ENCODE assay signal across 10 cellular contexts in genomic region chr4:54107951-54108740, GRCh38. TPM values are rescaled to one million over a fixed set of nuclear protein-coding genes. Genes with fewer than 3 reads are reported as not detected.
DNase-seq lines count a peak whose midpoint lies in the region; ATAC-seq, FAIRE-seq and TF ChIP-seq lines count a peak whose summit lies in the region.
"Had no signal": no experiment of that assay in that cellular context is flagged by ENCODE, and none has a peak within 500 bp of the region (broad histone marks: within the 10 kb centered on the region; RNA-seq: fewer than 3 reads in every experiment).

No MANE protein-coding gene starts in this region.

- H3F3A ChIP-seq in neural progenitor cell (ENCODE audit: low read depth), result peaks cover 65% of the 10 kb centered on the region

- DNase-seq in GM06990 (ENCODE audit: extremely low read depth, insufficient read length) (no peak), T-cell (no peak), endothelial cell of umbilical vein (ENCODE audit: low read depth, low spot score) (no peak), neural progenitor cell (ENCODE audit: low spot score) (peak; percentile 75), T-helper 9 cell (no peak), pons (ENCODE audit: low spot score) (no peak)
- DNase-seq: activated CD4-positive, alpha-beta T cell treated with anti-CD3 and anti-CD28 coated beads for 48 hours; GM23248 had no signal

- CTCF ChIA-PET in T-cell (lab: Charles Lee) (interaction anchor here in 1 of 2 donors (0.6 to 0.7 kb wide), 4 partner anchors 9 to 1523 kb away, joined by 3 to 8 read pairs (median 4); no protein-coding TSS in a partner anchor), endothelial cell of umbilical vein (lab: Charles Lee) (interaction anchor here (0.7 to 1.0 kb wide), 3 partner anchors 42 to 81 kb away, joined by 3 read pairs; no protein-coding TSS in a partner anchor)

- H3K4me1 ChIP-seq in endothelial cell of umbilical vein (ENCODE audit: control insufficient read depth, extremely low read depth, insufficient read depth, low read length) (peaks cover 9% of the 10 kb centered on the region), neural progenitor cell (peaks cover 64% of the 10 kb centered on the region)

- dilution Hi-C loops in endothelial cell of umbilical vein (cut with MboI; ENCODE audit: extremely low pct_ligation_motif_present, low sequenced_read_pairs), result no loop called here

- H3K4me3 ChIP-seq in GM06990 (replicated peaks; ENCODE audit: low read depth, low read length), result no peak overlapping the region
- no peak overlapping the region for H3K4me3 ChIP-seq in endothelial cell of umbilical vein (replicated peaks in 1 of 3; ENCODE audit: insufficient read depth in 1 of 3, low read depth in 1 of 3, low read length in 3 of 3)
- peak overlapping the region; percentile 42 for H3K4me3 ChIP-seq in neural progenitor cell
- H3K4me3 ChIP-seq: GM23248 had no signal

- H3K27me3 Mint-ChIP-seq in T-cell (peaks cover 72 to 75% of the 10 kb centered on the region in 2 donors), neural progenitor cell (ENCODE audit: insufficient read depth, low read depth) (peaks cover 73% of the 10 kb centered on the region)

- H3K79me2 ChIP-seq in endothelial cell of umbilical vein (ENCODE audit: control insufficient read depth, insufficient read depth, low read length), result no peaks in the 10 kb centered on the region
- no peaks in the 10 kb centered on the region for H3K79me2 ChIP-seq in neural progenitor cell (ENCODE audit: low read depth)

- peak overlapping the region in 1 of 2 donors; percentile 65 for H3K27ac Mint-ChIP-seq in T-cell
- no peak overlapping the region for H3K27ac Mint-ChIP-seq in neural progenitor cell

- TF ChIP-seq CTCF in GM06990 (IDR thresholded peaks at IDR 0.05; ENCODE audit: insufficient read depth, low read length, poor library complexity, severe bottlenecking) (peak; percentile 5), endothelial cell of umbilical vein (IDR thresholded peaks at IDR 0.05; ENCODE audit: extremely low read depth in 1 of 2, insufficient read depth in 1 of 2, low read depth in 1 of 2, low read length in 2 of 2) (no peak), neural progenitor cell (IDR thresholded peaks at IDR 0.05) (peak; percentile 40)

- no peak overlapping the region for H2AFZ ChIP-seq in endothelial cell of umbilical vein (ENCODE audit: low read depth, low read length)
- H2AFZ ChIP-seq in neural progenitor cell (replicated peaks), result no peak overlapping the region
- H2AFZ ChIP-seq: GM23248 had no signal

- H3K4me3 Mint-ChIP-seq in T-cell, result peak overlapping the region; percentile 67 to 73 (median 72)
- peak overlapping the region; percentile 69 for H3K4me3 Mint-ChIP-seq in neural progenitor cell

- POLR2A ChIA-PET in T-cell (lab: Charles Lee), result interaction anchor here in 1 of 2 donors (0.7 kb wide), 1 partner anchor 1708 kb away, joined by 3 read pairs; no protein-coding TSS in a partner anchor
- POLR2A ChIA-PET in endothelial cell of umbilical vein (lab: Charles Lee), result interaction anchor here (0.7 kb wide), 1 partner anchor 81 kb away, joined by 3 read pairs; no protein-coding TSS in a partner anchor

- H3K4me2 ChIP-seq in endothelial cell of umbilical vein (ENCODE audit: insufficient read depth, low read length) (peak overlapping the region; percentile 42), neural progenitor cell (peak overlapping the region; percentile 88)

- H3K27me3 ChIP-seq in GM06990 (replicated peaks; ENCODE audit: control insufficient read depth, insufficient read depth, low read length) (peaks cover 1% of the 10 kb centered on the region), endothelial cell of umbilical vein (ENCODE audit: control insufficient read depth in 2 of 2, insufficient read depth in 2 of 2, low read length in 2 of 2) (peaks cover 42 to 65% of the 10 kb centered on the region in 2 experiments), neural progenitor cell (peaks cover 100% of the 10 kb centered on the region)
- H3K27me3 ChIP-seq: right lobe of liver had no signal

- H3K9ac ChIP-seq in endothelial cell of umbilical vein (replicated peaks; ENCODE audit: extremely low read depth, insufficient read depth, low read length) (no peak overlapping the region), neural progenitor cell (no peak overlapping the region)
- H3K9ac ChIP-seq: GM23248 had no signal

- no peaks in the 10 kb centered on the region for H3K36me3 Mint-ChIP-seq in T-cell
- no peaks in the 10 kb centered on the region for H3K36me3 Mint-ChIP-seq in neural progenitor cell

- no peaks in the 10 kb centered on the region for H3K9me1 ChIP-seq in endothelial cell of umbilical vein (replicated peaks; ENCODE audit: control insufficient read depth, extremely low read depth, insufficient read depth, low read length)

- intact Hi-C loops in endothelial cell of umbilical vein (cut with micrococcal nuclease), result no loop called here

- no peak for TF ChIP-seq POLR2A in endothelial cell of umbilical vein (IDR thresholded peaks at IDR 0.05; ENCODE audit: low read depth, low read length)

- no peaks in the 10 kb centered on the region for H3K9me3 Mint-ChIP-seq in T-cell
- no peaks in the 10 kb centered on the region for H3K9me3 Mint-ChIP-seq in neural progenitor cell

- peak in 1 of 4 experiments; percentile 55 for ATAC-seq in T-cell (replicated peaks in 1 of 4)
- no peak for ATAC-seq in HG02798 (IDR thresholded peaks at IDR 0.05; ENCODE audit: poor library complexity, unreplicated experiment)

- H3K36me3 ChIP-seq in GM06990 (ENCODE audit: control insufficient read depth, insufficient read depth, low read length) (no peaks in the 10 kb centered on the region), endothelial cell of umbilical vein (ENCODE audit: control insufficient read depth in 2 of 2, extremely low read depth in 1 of 2, insufficient read depth in 2 of 2, low read length in 2 of 2) (no peaks in the 10 kb centered on the region), neural progenitor cell (no peaks in the 10 kb centered on the region)
- H3K36me3 ChIP-seq: right lobe of liver had no signal

- H3K4me1 Mint-ChIP-seq in T-cell (peaks cover 38 to 40% (median 40%) of the 10 kb centered on the region in 3 donors), neural progenitor cell (peaks cover 39% of the 10 kb centered on the region)

- H3K9me3 ChIP-seq in endothelial cell of umbilical vein (replicated peaks; ENCODE audit: control insufficient read depth, insufficient read depth, low read length) (no peaks in the 10 kb centered on the region), neural progenitor cell (ENCODE audit: low read depth) (no peaks in the 10 kb centered on the region)
- H3K9me3 ChIP-seq: right lobe of liver had no signal

- FAIRE-seq in endothelial cell of umbilical vein (lab: Jason Lieb, UNC), result peak; percentile 42

- H3K27ac ChIP-seq in endothelial cell of umbilical vein (ENCODE audit: insufficient read depth, low read depth, low read length), result no peak overlapping the region
- H3K27ac ChIP-seq in neural progenitor cell, result no peak overlapping the region
- H3K27ac ChIP-seq: GM23248, right lobe of liver had no signal

- no peaks in the 10 kb centered on the region for H4K20me1 ChIP-seq in endothelial cell of umbilical vein (replicated peaks; ENCODE audit: control insufficient read depth, extremely low read depth, insufficient read depth, low read length)
- peaks cover 59% of the 10 kb centered on the region for H4K20me1 ChIP-seq in neural progenitor cell (ENCODE audit: low read depth)

- BruUV-seq in endothelial cell of umbilical vein (replicated peaks; lab: Mats Ljungman, UMichigan), result no TSS peak

TF ChIP-seq in endothelial cell of umbilical vein, 7 proteins besides CTCF, POLR2A, EP300 and RAD21:
- TF ChIP-seq JUN (IDR thresholded peaks at IDR 0.05; ENCODE audit: borderline replicate concordance, insufficient read depth, insufficient read length, low read depth), result no peak
- no peak for TF ChIP-seq MAX (IDR thresholded peaks at IDR 0.05; ENCODE audit: insufficient read depth, insufficient read length)
- no peak for TF ChIP-seq FOS (IDR thresholded peaks at IDR 0.05; ENCODE audit: borderline replicate concordance, insufficient read depth, low read length)
- no peak for TF ChIP-seq MYC (IDR thresholded peaks at IDR 0.05; ENCODE audit: low read depth, low read length)
- TF ChIP-seq POLR2AphosphoS5 (IDR thresholded peaks at IDR 0.05; ENCODE audit: insufficient read depth, low read depth, low read length), result no peak
- TF ChIP-seq GATA2 (IDR thresholded peaks at IDR 0.05; ENCODE audit: insufficient read depth, insufficient read length, low read depth, low read length), result no peak
- no peak for TF ChIP-seq EZH2 (IDR thresholded peaks at IDR 0.05; ENCODE audit: borderline replicate concordance, low read depth, low read length, severe bottlenecking)

RNA-seq across cellular contexts. Expression of gene GSX2, which starts 8.2 kb away (rescaled TPM):
- total RNA-seq in T-cell, result not detected
- total RNA-seq in endothelial cell of umbilical vein, result not detected in 2 replicates
- polyA plus RNA-seq in endothelial cell of umbilical vein, result not detected in 2 replicates
- polyA plus RNA-seq in endothelial cell of umbilical vein (2011; cell fraction: cytosol; rRNA removed), result not detected in 2 replicates
- not detected in 2 replicates for polyA plus RNA-seq in endothelial cell of umbilical vein (2011; cell fraction: nucleus; rRNA removed)
- polyA plus RNA-seq in endothelial cell of umbilical vein (2012), result not detected in 2 replicates
- not detected in 2 replicates for polyA minus RNA-seq in endothelial cell of umbilical vein
- not detected for polyA minus RNA-seq in endothelial cell of umbilical vein (2011; cell fraction: cytosol; rRNA and poly(A)+ RNA removed)
- polyA minus RNA-seq in endothelial cell of umbilical vein (2011; cell fraction: nucleus; rRNA and poly(A)+ RNA removed), result not detected in 2 replicates
- 0.59 TPM in 1 of 2 replicates, not detected in the other for total RNA-seq in neural progenitor cell (ENCODE audit: low replicate concordance)
- total RNA-seq: GM23248, right lobe of liver had no signal
- polyA plus RNA-seq: GM23248 had no signal

RNA-seq across cellular contexts. Expression of gene CHIC2, which starts 43.7 kb away (rescaled TPM):
- 10 to 100 TPM; 38.8 to 59.3 (median 40.5) TPM for total RNA-seq in T-cell
- total RNA-seq in endothelial cell of umbilical vein, result 43.3 and 43.8 TPM in 2 replicates
- polyA plus RNA-seq in endothelial cell of umbilical vein, result 23.3 and 27.4 TPM in 2 replicates
- 28.1 and 28.7 TPM in 2 replicates for polyA plus RNA-seq in endothelial cell of umbilical vein (2011; cell fraction: cytosol; rRNA removed)
- polyA plus RNA-seq in endothelial cell of umbilical vein (2011; cell fraction: nucleus; rRNA removed), result 19.1 and 26.2 TPM in 2 replicates
- polyA plus RNA-seq in endothelial cell of umbilical vein (2012), result 25.7 and 33.2 TPM in 2 replicates
- polyA minus RNA-seq in endothelial cell of umbilical vein, result 18.1 and 20.8 TPM in 2 replicates
- polyA minus RNA-seq in endothelial cell of umbilical vein (2011; cell fraction: cytosol; rRNA and poly(A)+ RNA removed), result 4.4 TPM
- polyA minus RNA-seq in endothelial cell of umbilical vein (2011; cell fraction: nucleus; rRNA and poly(A)+ RNA removed), result 59.9 and 90.3 TPM in 2 replicates
- 12.8 and 16.9 TPM in 2 replicates for total RNA-seq in neural progenitor cell (ENCODE audit: low replicate concordance)

Comparison
In these comparisons a context has a peak if more than half of its experiments do, and no peak if none do; other contexts are left out.
1. CTCF ChIP-seq: peak in GM06990 (single experiment) and neural progenitor cell (single experiment); none in endothelial cell of umbilical vein (0 of 2).